Comparison of ENCODE assay signal across 8 cellular contexts in genomic region chr6:69835414-69836179, GRCh38. TPM values are rescaled to one million over a fixed set of nuclear protein-coding genes. Genes with fewer than 3 reads are reported as not detected.
DNase-seq lines count a peak whose midpoint lies in the region; ATAC-seq and TF ChIP-seq lines count a peak whose summit lies in the region.

No MANE protein-coding gene starts in this region.

- no peak overlapping the region for H3K27ac ChIP-seq in thyroid gland

- in situ Hi-C loops in astrocyte of the spinal cord (cut with HindIII; ENCODE audit: low sequenced_read_pairs), result no loop called here

- TF ChIP-seq POLR2A in thyroid gland (IDR thresholded peaks at IDR 0.05), result no peak

- H3K36me3 ChIP-seq in kidney epithelial cell (ENCODE audit: control insufficient read depth, insufficient read depth, low read length) (no peaks in the 10 kb centered on the region), thyroid gland (no peaks in the 10 kb centered on the region)

- H3K4me1 ChIP-seq in thyroid gland, result no peaks in the 10 kb centered on the region

- no peak overlapping the region for H3K4me3 ChIP-seq in astrocyte of the spinal cord (ENCODE audit: low read depth, low read length)
- no peak overlapping the region for H3K4me3 ChIP-seq in kidney epithelial cell (ENCODE audit: low read depth, low read length)
- no peak overlapping the region for H3K4me3 ChIP-seq in thyroid gland (replicated peaks in 1 of 3)

- H3K9me3 ChIP-seq in thyroid gland, result no peaks in the 10 kb centered on the region

- intact Hi-C loops in thyroid gland (cut with DNase I), result loop anchor here (5.0 kb wide), 1 partner anchor 272 kb away; no protein-coding TSS in a partner anchor

- DNase-seq in DMS153 (lab: John Stamatoyannopoulos, UW) (peak; percentile 25), NCI-H446 (lab: John Stamatoyannopoulos, UW) (peak; percentile 17 to 78), astrocyte of the spinal cord (ENCODE audit: low read depth, low spot score) (peak; percentile 80), kidney epithelial cell (ENCODE audit: low read depth) (peak; percentile 39), thyroid gland (no peak), ureter (ENCODE audit: low spot score) (no peak)

- WGBS in thyroid gland, 2 donors, result 10 to 15% methylated on average over 5 of the region's 5 CpGs

- H3K27me3 ChIP-seq in kidney epithelial cell (ENCODE audit: control insufficient read depth, insufficient read depth, low read length), result no peaks in the 10 kb centered on the region
- H3K27me3 ChIP-seq in thyroid gland, result no peaks in the 10 kb centered on the region

- peak; percentile 90 for ATAC-seq in GM18907 (IDR thresholded peaks at IDR 0.05; ENCODE audit: unreplicated experiment)
- peak; percentile 84 for ATAC-seq in HG03095 (IDR thresholded peaks at IDR 0.05; ENCODE audit: unreplicated experiment)

- peak; percentile 84 for TF ChIP-seq CTCF in astrocyte of the spinal cord (IDR thresholded peaks at IDR 0.05; ENCODE audit: low read depth, low read length)
- peak; percentile 82 for TF ChIP-seq CTCF in kidney epithelial cell (IDR thresholded peaks at IDR 0.05; ENCODE audit: insufficient read depth, low read length, poor library complexity, severe bottlenecking)
- TF ChIP-seq CTCF in thyroid gland (IDR thresholded peaks at IDR 0.05), result peak; percentile 35 to 79 (median 56)

RNA-seq across cellular contexts. Expression of gene COL19A1, which starts 30.8 kb away (rescaled TPM):
- total RNA-seq in kidney epithelial cell (not detected in 2 replicates), thyroid gland (not detected), ureter (1.7 TPM)

RNA-seq across cellular contexts. Expression of gene LMBRD1, which starts 38.8 kb away (rescaled TPM):
- 31.5 and 33.6 TPM in 2 replicates for total RNA-seq in kidney epithelial cell
- 100 to 1,000 TPM; 113 to 140 (median 124) TPM for total RNA-seq in thyroid gland
- 66.0 TPM for total RNA-seq in ureter

Comparison
In these comparisons a context has a peak if more than half of its experiments do, and no peak if none do; other contexts are left out.
1. DNase-seq: peak in DMS153 (single experiment), NCI-H446 (2 of 2), astrocyte of the spinal cord (single experiment) and kidney epithelial cell (single experiment); none in thyroid gland (0 of 2) and ureter (single experiment).
2. Peak in every context shown above with its lines, with median percentiles within 50 percentile points of each other: CTCF ChIP-seq.